In genomic region chr7:98399903-98400537, GRCh38 we compare ENCODE assay signal across 8 cellular contexts. TPM values are rescaled to one million over a fixed set of nuclear protein-coding genes. Genes with fewer than 3 reads are reported as not detected.
A peak's percentile ranks its signal among the peaks of the same experiment; 100 is the strongest.
DNase-seq lines count a peak whose midpoint lies in the region; ATAC-seq and FAIRE-seq lines count a peak whose summit lies in the region.

No MANE protein-coding gene starts in this region.

- H3K4me3 ChIP-seq in iPS-18c (ENCODE audit: insufficient read depth, low read depth, low read length) (peak overlapping the region; percentile 77), thymus (ENCODE audit: low read length) (peak overlapping the region; percentile 45)

- POLR2A ChIA-PET in activated CD4-positive, alpha-beta memory T cell treated with anti-CD3 and anti-CD28 coated beads for 36 hours (lab: Charles Lee) = no interaction called here

- FAIRE-seq in GM19239 (lab: Jason Lieb, UNC) = no peak

- peaks cover 13% of the 10 kb centered on the region for H3K27me3 ChIP-seq in thymus (ENCODE audit: control insufficient read depth, insufficient read depth)

- H3K36me3 ChIP-seq in thymus (ENCODE audit: control insufficient read depth, insufficient read depth) = no peaks in the 10 kb centered on the region

- peaks cover 6% of the 10 kb centered on the region for H3K4me1 Mint-ChIP-seq in activated T-cell treated with anti-CD3 and anti-CD28 coated beads, Interleukin-2, amount 50 U/mL, for 72 hours (ENCODE audit: low read depth)
- peaks cover 3% of the 10 kb centered on the region for H3K4me1 Mint-ChIP-seq in activated CD4-positive, alpha-beta memory T cell treated with anti-CD3 and anti-CD28 coated beads for 36 hours (ENCODE audit: low read depth)

- no peaks in the 10 kb centered on the region for H3K4me1 ChIP-seq in thymus (ENCODE audit: control insufficient read depth, insufficient read depth, low read length)

- intact Hi-C loops in activated CD4-positive, alpha-beta memory T cell treated with anti-CD3 and anti-CD28 coated beads for 36 hours (cut with micrococcal nuclease) = no loop called here

- WGBS in thymus = 21% methylated on average over 21 of the region's 22 CpGs

- H3K27ac ChIP-seq in thymus (ENCODE audit: low read depth) = peak overlapping the region; percentile 40

- peak in 1 of 2 donors; percentile 8 for DNase-seq in activated T-cell treated with anti-CD3 and anti-CD28 coated beads, Interleukin-2, amount 50 U/mL, for 72 hours
- no peak for DNase-seq in activated T-cell treated with anti-CD3 and anti-CD28 coated beads, Interleukin-2, amount 50 U/mL, for 48 hours
- DNase-seq in activated CD4-positive, alpha-beta memory T cell treated with anti-CD3 and anti-CD28 coated beads for 36 hours = no peak
- DNase-seq in GM19239 (ENCODE audit: insufficient read length, low spot score) (no peak), kidney glomerular epithelial cell (lab: John Stamatoyannopoulos, UW) (no peak)

- peak overlapping the region; percentile 66 to 84 for H3K4me3 Mint-ChIP-seq in activated T-cell treated with anti-CD3 and anti-CD28 coated beads, Interleukin-2, amount 50 U/mL, for 72 hours
- peak overlapping the region; percentile 35 for H3K4me3 Mint-ChIP-seq in activated CD4-positive, alpha-beta memory T cell treated with anti-CD3 and anti-CD28 coated beads for 36 hours

- peak overlapping the region; percentile 54 for H3K27ac Mint-ChIP-seq in activated T-cell treated with anti-CD3 and anti-CD28 coated beads, Interleukin-2, amount 50 U/mL, for 72 hours
- no peak overlapping the region for H3K27ac Mint-ChIP-seq in activated CD4-positive, alpha-beta memory T cell treated with anti-CD3 and anti-CD28 coated beads for 36 hours

- peaks cover 18% of the 10 kb centered on the region for H3K27me3 Mint-ChIP-seq in activated T-cell treated with anti-CD3 and anti-CD28 coated beads, Interleukin-2, amount 50 U/mL, for 72 hours (ENCODE audit: low read depth)
- H3K27me3 Mint-ChIP-seq in activated CD4-positive, alpha-beta memory T cell treated with anti-CD3 and anti-CD28 coated beads for 36 hours = peaks cover 13% of the 10 kb centered on the region

- peaks cover 0 to 1% of the 10 kb centered on the region in 2 donors for H3K36me3 Mint-ChIP-seq in activated T-cell treated with anti-CD3 and anti-CD28 coated beads, Interleukin-2, amount 50 U/mL, for 72 hours (ENCODE audit: insufficient read depth in 2 of 2)
- no peaks in the 10 kb centered on the region for H3K36me3 Mint-ChIP-seq in activated CD4-positive, alpha-beta memory T cell treated with anti-CD3 and anti-CD28 coated beads for 36 hours

- CTCF ChIA-PET in activated CD4-positive, alpha-beta memory T cell treated with anti-CD3 and anti-CD28 coated beads for 36 hours (lab: Charles Lee) = no interaction called here

- peaks cover 2% of the 10 kb centered on the region for H3K9me3 ChIP-seq in iPS-18c (ENCODE audit: control insufficient read depth, insufficient read depth, low read length)
- no peaks in the 10 kb centered on the region for H3K9me3 ChIP-seq in thymus (ENCODE audit: control insufficient read depth)

- H3K9me3 Mint-ChIP-seq in activated T-cell treated with anti-CD3 and anti-CD28 coated beads, Interleukin-2, amount 50 U/mL, for 72 hours = no peaks in the 10 kb centered on the region
- H3K9me3 Mint-ChIP-seq in activated CD4-positive, alpha-beta memory T cell treated with anti-CD3 and anti-CD28 coated beads for 36 hours = no peaks in the 10 kb centered on the region

- no peak for ATAC-seq in activated T-cell treated with anti-CD3 and anti-CD28 coated beads, Interleukin-2, amount 50 U/mL, for 72 hours (replicated peaks in 1 of 2)
- no peak for ATAC-seq in GM21367 (IDR thresholded peaks at IDR 0.05; ENCODE audit: unreplicated experiment)

RNA-seq across cellular contexts. Expression of gene BAIAP2L1, which starts 0.9 kb away (rescaled TPM):
- total RNA-seq in activated T-cell treated with anti-CD3 and anti-CD28 coated beads, Interleukin-2, amount 50 U/mL, for 72 hours = 1 to 10 TPM; 5.1 to 9.6 TPM
- total RNA-seq in activated CD4-positive, alpha-beta memory T cell treated with anti-CD3 and anti-CD28 coated beads for 36 hours = 1 to 10 TPM; 3.2 to 4.5 TPM
- 6.1 TPM for polyA plus RNA-seq in thymus
